In genomic region chr5:177132504-177133118, GRCh38 we compare ENCODE assay signal across 8 cellular contexts. TPM values are rescaled to one million over a fixed set of nuclear protein-coding genes. Genes with fewer than 3 reads are reported as not detected.
DNase-seq lines count a peak whose midpoint lies in the region; ATAC-seq and TF ChIP-seq lines count a peak whose summit lies in the region.

No MANE protein-coding gene starts in this region.

- peak overlapping the region; percentile 70 to 89 (median 77) for H3K4me3 ChIP-seq in Peyer's patch
- peak overlapping the region; percentile 63 to 72 for H3K4me3 ChIP-seq in duodenal mucosa (ENCODE audit: low read depth in 1 of 2, low read length in 2 of 2)

- H3K27ac ChIP-seq in Peyer's patch (peak overlapping the region; percentile 86 to 94 (median 92)), duodenal mucosa (ENCODE audit: low read depth, low read length) (peak overlapping the region; percentile 85), temporal lobe (ENCODE audit: low read depth, low read length) (peak overlapping the region; percentile 95)

- H3K4me1 ChIP-seq in Peyer's patch = peaks cover 8 to 35% (median 23%) of the 10 kb centered on the region in 4 donors
- peaks cover 24 to 31% of the 10 kb centered on the region in 2 donors for H3K4me1 ChIP-seq in duodenal mucosa (ENCODE audit: control insufficient read depth in 1 of 2, insufficient read depth in 2 of 2, low read length in 2 of 2)

- peak overlapping the region; percentile 73 to 87 for H3K9ac ChIP-seq in duodenal mucosa (ENCODE audit: low read depth in 1 of 2, low read length in 2 of 2)

- TF ChIP-seq CTCF in Peyer's patch (IDR thresholded peaks at IDR 0.05) = no peak

- DNase-seq in stimulated activated CD8-positive, alpha-beta memory T cell treated with anti-CD3 and anti-CD28 coated beads, Interleukin-12 subunit alpha, Interleukin-12 subunit beta, amount 100 ng/mL, for 4 hours (ENCODE audit: low read depth) = peak; percentile 33
- DNase-seq in stimulated activated CD8-positive, alpha-beta memory T cell treated with anti-CD3 and anti-CD28 coated beads, Interleukin-4, amount 100 ng/mL, for 48 hours = no peak
- DNase-seq in Peyer's patch (peak in 2 of 3 donors; percentile 34 to 66), mesenteric fat pad (ENCODE audit: low spot score) (peak; percentile 89), NCI-H2107 treated with DMSO at 0.1 percent for 48 hours (lab: John Stamatoyannopoulos, UW; ENCODE audit: unreplicated experiment) (no peak)

- H3K27me3 ChIP-seq in Peyer's patch = no peaks in the 10 kb centered on the region
- H3K27me3 ChIP-seq in duodenal mucosa (ENCODE audit: control insufficient read depth in 1 of 2, insufficient read depth in 2 of 2, low read length in 2 of 2) = no peaks in the 10 kb centered on the region

- TF ChIP-seq POLR2A in Peyer's patch (IDR thresholded peaks at IDR 0.05) = no peak

- H3K9me3 ChIP-seq in Peyer's patch = no peaks in the 10 kb centered on the region
- H3K9me3 ChIP-seq in duodenal mucosa (ENCODE audit: control insufficient read depth in 1 of 2, low read length in 2 of 2) = no peaks in the 10 kb centered on the region

- no peak for ATAC-seq in HG03139 (IDR thresholded peaks at IDR 0.05; ENCODE audit: unreplicated experiment)

- peaks cover 0 to 15% (median 0%) of the 10 kb centered on the region in 3 donors for H3K36me3 ChIP-seq in Peyer's patch
- peaks cover 10 to 13% of the 10 kb centered on the region in 2 donors for H3K36me3 ChIP-seq in duodenal mucosa (ENCODE audit: control insufficient read depth in 1 of 2, insufficient read depth in 2 of 2, low read length in 2 of 2)

RNA-seq across cellular contexts. Expression of gene NSD1, which starts 1.0 kb away (rescaled TPM):
- total RNA-seq in Peyer's patch (100 to 1,000 TPM in 1 of 4 donors, 10 to 100 TPM in 3; 46.4 to 112 (median 50.1) TPM), mesenteric fat pad (74.6 TPM), temporal lobe (54.8 TPM)

RNA-seq across cellular contexts. Expression of gene FGFR4, which starts 45.9 kb away (rescaled TPM):
- total RNA-seq in Peyer's patch (100 to 1,000 TPM in 1 of 4 donors, 10 to 100 TPM in 3; 43.0 to 264 (median 72.3) TPM), mesenteric fat pad (0.42 TPM), temporal lobe (2.7 TPM)

Comparison
In these comparisons a context has a peak if more than half of its experiments do, and no peak if none do; other contexts are left out.
1. DNase-seq: peak in stimulated activated CD8-positive, alpha-beta memory T cell treated with anti-CD3 and anti-CD28 coated beads, Interleukin-12 subunit alpha, Interleukin-12 subunit beta, amount 100 ng/mL, for 4 hours (single experiment), Peyer's patch (2 of 3) and mesenteric fat pad (single experiment); none in stimulated activated CD8-positive, alpha-beta memory T cell treated with anti-CD3 and anti-CD28 coated beads, Interleukin-4, amount 100 ng/mL, for 48 hours (single experiment) and NCI-H2107 treated with DMSO at 0.1 percent for 48 hours (single experiment).
2. RNA of gene FGFR4, which starts 45.9 kb away (total RNA-seq): 43.0 to 264 TPM in Peyer's patch; 2.7 TPM in temporal lobe (single experiment) and 0.42 TPM in mesenteric fat pad (single experiment); every median in the first group is over 10 times any median in the second.
3. Peak in every context shown above with its lines, with median percentiles within 50 percentile points of each other: H3K27ac ChIP-seq.